ENCODE assay signal across 22 cellular contexts in genomic region chr16:30665830-30666190, GRCh38. TPM values are rescaled to one million over a fixed set of nuclear protein-coding genes. Genes with fewer than 3 reads are reported as not detected.
DNase-seq lines count a peak whose midpoint lies in the region; ATAC-seq, FAIRE-seq and TF ChIP-seq lines count a peak whose summit lies in the region.
"Had no signal": no experiment of that assay in that cellular context is flagged by ENCODE, and none has a peak within 500 bp of the region (broad histone marks: within the 10 kb centered on the region; RNA-seq: fewer than 3 reads in every experiment).

No MANE protein-coding gene starts in this region.

- H3K9me1 ChIP-seq in endothelial cell of umbilical vein (replicated peaks; ENCODE audit: control insufficient read depth, extremely low read depth, insufficient read depth, low read length), result no peaks in the 10 kb centered on the region

- H3K79me2 ChIP-seq in endothelial cell of umbilical vein (ENCODE audit: control insufficient read depth, insufficient read depth, low read length), result peaks cover 32% of the 10 kb centered on the region

- TF ChIP-seq CTCF in endothelial cell of umbilical vein (IDR thresholded peaks at IDR 0.05; ENCODE audit: extremely low read depth in 1 of 2, insufficient read depth in 1 of 2, low read depth in 1 of 2, low read length in 2 of 2), result no peak

- no peak overlapping the region for H3K27ac ChIP-seq in endothelial cell of umbilical vein (ENCODE audit: insufficient read depth, low read depth, low read length)

- H3K4me3 ChIP-seq in endothelial cell of umbilical vein (replicated peaks in 1 of 3; ENCODE audit: insufficient read depth in 1 of 3, low read depth in 1 of 3, low read length in 3 of 3), result no peak overlapping the region
- H3K4me3 ChIP-seq: GM23338 had no signal

- no peak overlapping the region for H3K4me3 Mint-ChIP-seq in activated CD4-positive, alpha-beta T cell treated with anti-CD3 and anti-CD28 coated beads, Interleukin-2, amount 10 ng/mL, durations not matched to agents 7 days and 5 days
- H3K4me3 Mint-ChIP-seq in stimulated activated naive B cell treated with anti-CD40 and anti-IgM and Interleukin-4, amounts not matched to agents 10 μg/mL and 1 μg/mL and 100 μg/mL, for 72 hours, result no peak overlapping the region
- H3K4me3 Mint-ChIP-seq: CD14-positive monocyte, GM23338 had no signal

- H3K4me2 ChIP-seq in endothelial cell of umbilical vein (ENCODE audit: insufficient read depth, low read length), result no peak overlapping the region
- H3K4me2 ChIP-seq: GM23338 had no signal

- H3K36me3 Mint-ChIP-seq in activated CD4-positive, alpha-beta T cell treated with anti-CD3 and anti-CD28 coated beads, Interleukin-2, amount 10 ng/mL, durations not matched to agents 7 days and 5 days (ENCODE audit: low read depth), result peaks cover 53% of the 10 kb centered on the region
- peaks cover 53 to 67% of the 10 kb centered on the region in 2 donors for H3K36me3 Mint-ChIP-seq in stimulated activated naive B cell treated with anti-CD40 and anti-IgM and Interleukin-4, amounts not matched to agents 10 μg/mL and 1 μg/mL and 100 μg/mL, for 72 hours

- H3K4me1 Mint-ChIP-seq in activated CD4-positive, alpha-beta T cell treated with anti-CD3 and anti-CD28 coated beads, Interleukin-2, amount 10 ng/mL, durations not matched to agents 7 days and 5 days, result peaks cover 33% of the 10 kb centered on the region
- peaks cover 29 to 56% of the 10 kb centered on the region in 2 donors for H3K4me1 Mint-ChIP-seq in stimulated activated naive B cell treated with anti-CD40 and anti-IgM and Interleukin-4, amounts not matched to agents 10 μg/mL and 1 μg/mL and 100 μg/mL, for 72 hours
- H3K4me1 Mint-ChIP-seq: GM23338 had no signal

- no peak for ATAC-seq in stimulated activated naive B cell treated with anti-CD40 and anti-IgM and Interleukin-4, amounts not matched to agents 10 μg/mL and 1 μg/mL and 100 μg/mL, for 72 hours (replicated peaks)
- ATAC-seq in Right ventricle myocardium superior (ENCODE audit: poor library complexity), result no peak
- ATAC-seq: GM23338 had no signal

- DNase-seq in activated CD4-positive, alpha-beta T cell treated with anti-CD3 and anti-CD28 coated beads, Interleukin-2, amount 10 ng/mL, durations not matched to agents 7 days and 5 days, result no peak
- DNase-seq in activated CD4-positive, alpha-beta T cell treated with anti-CD3 and anti-CD28 coated beads, Interleukin-2, amount 50 U/mL, for 1 hour, result no peak
- DNase-seq in amniotic epithelial cell (ENCODE audit: low read depth) (peak; percentile 53), endothelial cell of umbilical vein (ENCODE audit: low read depth, low spot score) (peak; percentile 14), Right ventricle myocardium superior (no peak), SW480 (ENCODE audit: low spot score) (no peak), epidermal melanocyte (ENCODE audit: insufficient read length, low spot score) (no peak)
- DNase-seq in stimulated activated naive B cell treated with anti-CD40 and anti-IgM and Interleukin-4, amounts not matched to agents 10 μg/mL and 1 μg/mL and 100 μg/mL, for 72 hours, result no peak
- DNase-seq: 8988T; GF-D8; KG1; NCI-H1417; NCI-H187; NCI-H2107; NCI-H510A; NCI-H748 treated with DMSO at 0.1 percent for 48 hours; NK-92 treated with Interleukin-12 subunit alpha and Interleukin-12 subunit beta, amount 100 ng/mL, for 24 hours; SHP77 treated with DMSO at 0.1 percent for 48 hours had no signal

- dilution Hi-C loops in endothelial cell of umbilical vein (cut with MboI; ENCODE audit: extremely low pct_ligation_motif_present, low sequenced_read_pairs), result no loop called here

- H3K4me1 ChIP-seq in endothelial cell of umbilical vein (ENCODE audit: control insufficient read depth, extremely low read depth, insufficient read depth, low read length), result peaks cover 7% of the 10 kb centered on the region

- no peak for FAIRE-seq in endothelial cell of umbilical vein (lab: Jason Lieb, UNC)
- FAIRE-seq: GM19239, RCC 7860 had no signal

- no peaks in the 10 kb centered on the region for H3K9me3 ChIP-seq in endothelial cell of umbilical vein (replicated peaks; ENCODE audit: control insufficient read depth, insufficient read depth, low read length)

- H4K20me1 ChIP-seq in endothelial cell of umbilical vein (replicated peaks; ENCODE audit: control insufficient read depth, extremely low read depth, insufficient read depth, low read length), result no peaks in the 10 kb centered on the region

- intact Hi-C loops in endothelial cell of umbilical vein (cut with micrococcal nuclease), result no loop called here
- intact Hi-C loops in Right ventricle myocardium superior (cut with DNase I), result no loop called here

- H3K27me3 ChIP-seq in endothelial cell of umbilical vein (ENCODE audit: control insufficient read depth in 2 of 2, insufficient read depth in 2 of 2, low read length in 2 of 2), result no peaks in the 10 kb centered on the region

- H3K27me3 Mint-ChIP-seq in activated CD4-positive, alpha-beta T cell treated with anti-CD3 and anti-CD28 coated beads, Interleukin-2, amount 10 ng/mL, durations not matched to agents 7 days and 5 days, result no peaks in the 10 kb centered on the region
- no peaks in the 10 kb centered on the region for H3K27me3 Mint-ChIP-seq in stimulated activated naive B cell treated with anti-CD40 and anti-IgM and Interleukin-4, amounts not matched to agents 10 μg/mL and 1 μg/mL and 100 μg/mL, for 72 hours

- no peak for TF ChIP-seq POLR2A in endothelial cell of umbilical vein (IDR thresholded peaks at IDR 0.05; ENCODE audit: low read depth, low read length)

- CTCF ChIA-PET in activated CD4-positive, alpha-beta T cell treated with anti-CD3 and anti-CD28 coated beads, Interleukin-2, amount 10 ng/mL, durations not matched to agents 7 days and 5 days (lab: Charles Lee), result interaction anchor here (0.5 to 3.2 kb wide), 4 partner anchors 24 to 31 kb away, joined by 3 to 18 read pairs (median 6); no protein-coding TSS in a partner anchor
- CTCF ChIA-PET in endothelial cell of umbilical vein (lab: Charles Lee), result interaction anchor here (1.7 kb wide), 1 partner anchor 28 kb away, joined by 19 read pairs; no protein-coding TSS in a partner anchor

- peaks cover 23 to 73% of the 10 kb centered on the region in 2 experiments for H3K36me3 ChIP-seq in endothelial cell of umbilical vein (ENCODE audit: control insufficient read depth in 2 of 2, extremely low read depth in 1 of 2, insufficient read depth in 2 of 2, low read length in 2 of 2)

- POLR2A ChIA-PET in activated CD4-positive, alpha-beta T cell treated with anti-CD3 and anti-CD28 coated beads, Interleukin-2, amount 10 ng/mL, durations not matched to agents 7 days and 5 days (lab: Charles Lee), result no interaction called here
- POLR2A ChIA-PET in endothelial cell of umbilical vein (lab: Charles Lee), result interaction anchor here (0.6 kb wide), 1 partner anchor 48 kb away, joined by 3 read pairs; no protein-coding TSS in a partner anchor

- H2AFZ ChIP-seq in endothelial cell of umbilical vein (ENCODE audit: low read depth, low read length), result no peak overlapping the region
- H2AFZ ChIP-seq: GM23338 had no signal

- H3K9me3 Mint-ChIP-seq in activated CD4-positive, alpha-beta T cell treated with anti-CD3 and anti-CD28 coated beads, Interleukin-2, amount 10 ng/mL, durations not matched to agents 7 days and 5 days, result no peaks in the 10 kb centered on the region
- no peaks in the 10 kb centered on the region for H3K9me3 Mint-ChIP-seq in stimulated activated naive B cell treated with anti-CD40 and anti-IgM and Interleukin-4, amounts not matched to agents 10 μg/mL and 1 μg/mL and 100 μg/mL, for 72 hours
- H3K9me3 Mint-ChIP-seq: CD14-positive monocyte, GM23338 had no signal

- H3K9ac ChIP-seq in endothelial cell of umbilical vein (replicated peaks; ENCODE audit: extremely low read depth, insufficient read depth, low read length), result no peak overlapping the region

- H3K27ac Mint-ChIP-seq in activated CD4-positive, alpha-beta T cell treated with anti-CD3 and anti-CD28 coated beads, Interleukin-2, amount 10 ng/mL, durations not matched to agents 7 days and 5 days, result peak overlapping the region; percentile 41
- H3K27ac Mint-ChIP-seq in stimulated activated naive B cell treated with anti-CD40 and anti-IgM and Interleukin-4, amounts not matched to agents 10 μg/mL and 1 μg/mL and 100 μg/mL, for 72 hours, result peak overlapping the region; percentile 67
- H3K27ac Mint-ChIP-seq: GM23338 had no signal

- no TSS peak for BruUV-seq in endothelial cell of umbilical vein (replicated peaks; lab: Mats Ljungman, UMichigan)

RNA-seq across cellular contexts. Expression of gene FBRS, which starts 7.6 kb away (rescaled TPM):
- total RNA-seq in activated CD4-positive, alpha-beta T cell treated with anti-CD3 and anti-CD28 coated beads, Interleukin-2, amount 10 ng/mL, durations not matched to agents 7 days and 5 days, result 100 to 1,000 TPM in 1 of 2 experiments, 10 to 100 TPM in 1; 88.9 to 109 TPM
- 68.6 and 72.5 TPM in 2 replicates for total RNA-seq in endothelial cell of umbilical vein
- polyA plus RNA-seq in endothelial cell of umbilical vein, result 15.5 and 16.3 TPM in 2 replicates
- 10.5 and 15.8 TPM in 2 replicates for polyA plus RNA-seq in endothelial cell of umbilical vein (2011; cell fraction: cytosol; rRNA removed)
- 82.0 and 92.7 TPM in 2 replicates for polyA plus RNA-seq in endothelial cell of umbilical vein (2011; cell fraction: nucleus; rRNA removed)
- polyA plus RNA-seq in endothelial cell of umbilical vein (2012), result 36.2 and 41.9 TPM in 2 replicates
- polyA minus RNA-seq in endothelial cell of umbilical vein, result 18.8 and 20.0 TPM in 2 replicates
- polyA minus RNA-seq in endothelial cell of umbilical vein (2011; cell fraction: cytosol; rRNA and poly(A)+ RNA removed), result 9.9 TPM
- polyA minus RNA-seq in endothelial cell of umbilical vein (2011; cell fraction: nucleus; rRNA and poly(A)+ RNA removed), result 49.9 and 53.2 TPM in 2 replicates
- total RNA-seq in Right ventricle myocardium superior, result 28.3 TPM

RNA-seq across cellular contexts. Expression of gene PRR14, which starts 15.1 kb away (rescaled TPM):
- 10 to 100 TPM; 78.6 to 80.1 TPM for total RNA-seq in activated CD4-positive, alpha-beta T cell treated with anti-CD3 and anti-CD28 coated beads, Interleukin-2, amount 10 ng/mL, durations not matched to agents 7 days and 5 days
- total RNA-seq in endothelial cell of umbilical vein (57.0 and 70.0 TPM in 2 replicates), Right ventricle myocardium superior (18.9 TPM)
- 17.0 and 20.5 TPM in 2 replicates for polyA plus RNA-seq in endothelial cell of umbilical vein
- polyA plus RNA-seq in endothelial cell of umbilical vein (2011; cell fraction: cytosol; rRNA removed), result 12.6 and 13.2 TPM in 2 replicates
- polyA plus RNA-seq in endothelial cell of umbilical vein (2011; cell fraction: nucleus; rRNA removed), result 41.9 and 49.5 TPM in 2 replicates
- polyA plus RNA-seq in endothelial cell of umbilical vein (2012), result 31.8 and 34.6 TPM in 2 replicates
- polyA minus RNA-seq in endothelial cell of umbilical vein, result 5.3 and 6.1 TPM in 2 replicates
- polyA minus RNA-seq in endothelial cell of umbilical vein (2011; cell fraction: cytosol; rRNA and poly(A)+ RNA removed), result 10.3 TPM
- 13.0 and 14.0 TPM in 2 replicates for polyA minus RNA-seq in endothelial cell of umbilical vein (2011; cell fraction: nucleus; rRNA and poly(A)+ RNA removed)

RNA-seq across cellular contexts. Expression of gene SRCAP, which starts 33.2 kb away (rescaled TPM):
- total RNA-seq in activated CD4-positive, alpha-beta T cell treated with anti-CD3 and anti-CD28 coated beads, Interleukin-2, amount 10 ng/mL, durations not matched to agents 7 days and 5 days, result 10 to 100 TPM; 81.7 to 86.1 TPM
- total RNA-seq in endothelial cell of umbilical vein (67.6 and 77.7 TPM in 2 replicates), Right ventricle myocardium superior (36.7 TPM)
- polyA plus RNA-seq in endothelial cell of umbilical vein, result 9.7 and 11.0 TPM in 2 replicates
- polyA plus RNA-seq in endothelial cell of umbilical vein (2011; cell fraction: cytosol; rRNA removed), result 7.7 and 9.5 TPM in 2 replicates
- 34.9 and 36.1 TPM in 2 replicates for polyA plus RNA-seq in endothelial cell of umbilical vein (2011; cell fraction: nucleus; rRNA removed)
- 29.3 and 29.7 TPM in 2 replicates for polyA plus RNA-seq in endothelial cell of umbilical vein (2012)
- polyA minus RNA-seq in endothelial cell of umbilical vein, result 29.7 and 34.1 TPM in 2 replicates
- 25.6 TPM for polyA minus RNA-seq in endothelial cell of umbilical vein (2011; cell fraction: cytosol; rRNA and poly(A)+ RNA removed)
- polyA minus RNA-seq in endothelial cell of umbilical vein (2011; cell fraction: nucleus; rRNA and poly(A)+ RNA removed), result 29.2 and 36.0 TPM in 2 replicates

RNA-seq across cellular contexts. Expression of gene ZNF689, which starts 55.6 kb away (rescaled TPM):
- 10 to 100 TPM; 12.8 to 13.8 TPM for total RNA-seq in activated CD4-positive, alpha-beta T cell treated with anti-CD3 and anti-CD28 coated beads, Interleukin-2, amount 10 ng/mL, durations not matched to agents 7 days and 5 days
- total RNA-seq in endothelial cell of umbilical vein (6.8 and 8.4 TPM in 2 replicates), Right ventricle myocardium superior (4.4 TPM)
- 7.5 and 9.2 TPM in 2 replicates for polyA plus RNA-seq in endothelial cell of umbilical vein
- polyA plus RNA-seq in endothelial cell of umbilical vein (2011; cell fraction: cytosol; rRNA removed), result 4.1 and 5.0 TPM in 2 replicates
- 4.1 and 4.7 TPM in 2 replicates for polyA plus RNA-seq in endothelial cell of umbilical vein (2011; cell fraction: nucleus; rRNA removed)
- polyA plus RNA-seq in endothelial cell of umbilical vein (2012), result 4.0 and 4.4 TPM in 2 replicates
- 6.5 and 10.9 TPM in 2 replicates for polyA minus RNA-seq in endothelial cell of umbilical vein
- 15.6 TPM for polyA minus RNA-seq in endothelial cell of umbilical vein (2011; cell fraction: cytosol; rRNA and poly(A)+ RNA removed)
- 5.5 and 8.3 TPM in 2 replicates for polyA minus RNA-seq in endothelial cell of umbilical vein (2011; cell fraction: nucleus; rRNA and poly(A)+ RNA removed)

Comparison
In these comparisons a context has a peak if more than half of its experiments do, and no peak if none do; other contexts are left out.
1. DNase-seq: peak in amniotic epithelial cell (single experiment) and endothelial cell of umbilical vein (single experiment); none in activated CD4-positive, alpha-beta T cell treated with anti-CD3 and anti-CD28 coated beads, Interleukin-2, amount 10 ng/mL, durations not matched to agents 7 days and 5 days (single experiment), activated CD4-positive, alpha-beta T cell treated with anti-CD3 and anti-CD28 coated beads, Interleukin-2, amount 50 U/mL, for 1 hour (single experiment), stimulated activated naive B cell treated with anti-CD40 and anti-IgM and Interleukin-4, amounts not matched to agents 10 μg/mL and 1 μg/mL and 100 μg/mL, for 72 hours (single experiment), Right ventricle myocardium superior (single experiment), SW480 (single experiment) and epidermal melanocyte (single experiment).